2 cellular contexts compared by ENCODE assay signal in the genomic region with DNA sequence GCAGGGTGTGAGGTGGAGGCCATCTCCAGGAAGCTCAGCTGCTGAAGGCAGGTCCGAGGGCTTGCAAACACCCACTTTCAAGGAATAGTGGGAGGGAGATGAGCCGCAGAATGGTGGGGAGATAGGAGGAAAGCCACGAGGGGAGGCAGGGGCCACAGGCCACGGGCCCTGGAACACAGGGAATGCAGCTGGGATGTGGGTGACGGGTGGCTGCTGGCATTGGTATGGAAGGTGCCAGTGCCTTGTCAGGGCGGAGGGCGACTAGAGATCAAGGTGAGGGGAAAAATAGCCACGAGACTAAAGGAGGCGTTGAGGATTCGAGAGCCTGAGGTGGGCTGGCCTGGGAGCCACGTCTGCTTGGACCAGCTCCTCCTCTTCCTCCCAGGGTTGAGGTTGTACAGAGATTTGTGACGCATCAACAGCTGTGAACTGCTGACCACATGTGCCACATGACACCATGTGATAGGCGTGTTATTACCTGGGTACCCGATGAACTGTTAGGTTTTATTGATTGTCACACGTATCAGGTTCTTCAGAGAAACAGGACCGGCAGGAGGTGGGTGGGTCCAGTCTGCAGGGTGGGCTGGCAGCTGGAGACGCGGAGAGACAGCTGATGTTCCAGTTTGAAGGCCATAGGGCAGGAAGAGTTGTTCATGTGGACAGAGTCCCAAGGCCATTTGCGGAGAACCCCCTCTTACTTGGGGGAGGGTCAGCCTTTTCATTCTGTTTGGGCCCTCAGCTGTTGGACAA.
TF ChIP-seq lines count a peak whose summit lies in the region.

No MANE protein-coding gene starts in this region.

TF ChIP-seq in IMR-90, 13 proteins besides CTCF, POLR2A, EP300 and RAD21:
- TF ChIP-seq CHD1 (IDR thresholded peaks at IDR 0.05; ENCODE audit: low read depth, low read length) (no peak), MAZ (IDR thresholded peaks at IDR 0.05; ENCODE audit: borderline replicate concordance, low read depth, low read length) (no peak), FOS (IDR thresholded peaks at IDR 0.05; ENCODE audit: low read depth, low read length) (no peak), NFE2L2 (IDR thresholded peaks at IDR 0.05; ENCODE audit: low read depth, low read length) (no peak), CEBPB (IDR thresholded peaks at IDR 0.05; ENCODE audit: low read depth, low read length) (no peak), BHLHE40 (IDR thresholded peaks at IDR 0.05; ENCODE audit: low read depth, low read length) (no peak), RFX5 (IDR thresholded peaks at IDR 0.05; ENCODE audit: low read depth, low read length) (no peak), MAFK (IDR thresholded peaks at IDR 0.05; ENCODE audit: low read depth, low read length) (no peak), RCOR1 (IDR thresholded peaks at IDR 0.05; ENCODE audit: insufficient replicate concordance, low read length) (no peak), SMC3 (IDR thresholded peaks at IDR 0.05; ENCODE audit: low read depth, low read length) (no peak)
- TF ChIP-seq, protein P1, sequence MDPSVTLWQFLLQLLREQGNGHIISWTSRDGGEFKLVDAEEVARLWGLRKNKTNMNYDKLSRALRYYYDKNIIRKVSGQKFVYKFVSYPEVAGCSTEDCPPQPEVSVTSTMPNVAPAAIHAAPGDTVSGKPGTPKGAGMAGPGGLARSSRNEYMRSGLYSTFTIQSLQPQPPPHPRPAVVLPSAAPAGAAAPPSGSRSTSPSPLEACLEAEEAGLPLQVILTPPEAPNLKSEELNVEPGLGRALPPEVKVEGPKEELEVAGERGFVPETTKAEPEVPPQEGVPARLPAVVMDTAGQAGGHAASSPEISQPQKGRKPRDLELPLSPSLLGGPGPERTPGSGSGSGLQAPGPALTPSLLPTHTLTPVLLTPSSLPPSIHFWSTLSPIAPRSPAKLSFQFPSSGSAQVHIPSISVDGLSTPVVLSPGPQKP (IDR thresholded peaks at IDR 0.05; ENCODE audit: borderline replicate concordance, low read depth, low read length) = no peak
- TF ChIP-seq, protein P2, sequence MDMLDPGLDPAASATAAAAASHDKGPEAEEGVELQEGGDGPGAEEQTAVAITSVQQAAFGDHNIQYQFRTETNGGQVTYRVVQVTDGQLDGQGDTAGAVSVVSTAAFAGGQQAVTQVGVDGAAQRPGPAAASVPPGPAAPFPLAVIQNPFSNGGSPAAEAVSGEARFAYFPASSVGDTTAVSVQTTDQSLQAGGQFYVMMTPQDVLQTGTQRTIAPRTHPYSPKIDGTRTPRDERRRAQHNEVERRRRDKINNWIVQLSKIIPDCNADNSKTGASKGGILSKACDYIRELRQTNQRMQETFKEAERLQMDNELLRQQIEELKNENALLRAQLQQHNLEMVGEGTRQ (IDR thresholded peaks at IDR 0.05; ENCODE audit: low read depth, low read length) = no peak
TF ChIP-seq in IMR-90: peak in this region for 0.

TF ChIP-seq in H1, 55 proteins besides CTCF, POLR2A, EP300 and RAD21:
- TF ChIP-seq ZNF274 (IDR thresholded peaks at IDR 0.05; ENCODE audit: borderline replicate concordance, extremely low read depth, low read length) (no peak), NANOG (IDR thresholded peaks at IDR 0.05; ENCODE audit: insufficient read depth, low read depth, low read length, poor library complexity, severe bottlenecking) (no peak), JUND (IDR thresholded peaks at IDR 0.05; ENCODE audit: low read length) (no peak), SP1 (IDR thresholded peaks at IDR 0.05; ENCODE audit: low read depth, low read length) (no peak), HDAC2 (IDR thresholded peaks at IDR 0.05; ENCODE audit: borderline replicate concordance in 1 of 2, low read depth in 2 of 2, low read length in 2 of 2) (no peak), CTBP2 (IDR thresholded peaks at IDR 0.05; ENCODE audit: borderline replicate concordance, insufficient read depth, insufficient read length, low read length) (no peak)
- TF ChIP-seq, protein P3, sequence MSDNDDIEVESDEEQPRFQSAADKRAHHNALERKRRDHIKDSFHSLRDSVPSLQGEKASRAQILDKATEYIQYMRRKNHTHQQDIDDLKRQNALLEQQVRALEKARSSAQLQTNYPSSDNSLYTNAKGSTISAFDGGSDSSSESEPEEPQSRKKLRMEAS (IDR thresholded peaks at IDR 0.05) = no peak
TF ChIP-seq in H1: peak in this region for 0.
